In genomic region chr3:7607669-7608068, GRCh38 we compare ENCODE assay signal across 28 cellular contexts.
"Had no signal": no experiment of that assay in that cellular context is flagged by ENCODE, and none has a peak within 500 bp of the region (broad histone marks: within the 10 kb centered on the region; RNA-seq: fewer than 3 reads in every experiment).

No MANE protein-coding gene starts in this region.

- ATAC-seq: activated CD4-positive, CD25-positive, alpha-beta regulatory T cell treated with anti-CD3 and anti-CD28 coated beads, Interleukin-2, amount 50 U/mL, for 24 hours; activated CD8-positive, alpha-beta memory T cell treated with anti-CD3 and anti-CD28 coated beads, Interleukin-2, amount 10 ng/mL, durations not matched to agents 7 days and 5 days; activated CD8-positive, alpha-beta T cell treated with anti-CD3 and anti-CD28 coated beads for 36 hours; effector memory CD8-positive, alpha-beta T cell; esophagus mucosa; left lung; naive thymus-derived CD8-positive, alpha-beta T cell; stimulated activated naive B cell treated with anti-CD40 and anti-IgM and Interleukin-4, amounts not matched to agents 10 μg/mL and 1 μg/mL and 100 μg/mL, for 72 hours had no signal

- H3K4me2 ChIP-seq: hepatocyte, neural progenitor cell, smooth muscle cell had no signal

- H3K36me3 ChIP-seq: colonic mucosa, left lung, neural progenitor cell, sigmoid colon, vagina had no signal

- H3K27ac ChIP-seq: colonic mucosa, dorsolateral prefrontal cortex, hepatocyte, left lung, neural progenitor cell, sigmoid colon, testis, vagina, VCaP had no signal

- H3K79me2 ChIP-seq: hepatocyte had no signal

- DNase-seq: activated CD4-positive, alpha-beta T cell treated with anti-CD3 and anti-CD28 coated beads, Interleukin-2, amount 10 ng/mL, durations not matched to agents 7 days and 5 days; activated CD8-positive, alpha-beta memory T cell treated with anti-CD3 and anti-CD28 coated beads, Interleukin-2, amount 10 ng/mL, durations not matched to agents 7 days and 5 days; activated CD8-positive, alpha-beta T cell treated with anti-CD3 and anti-CD28 coated beads for 36 hours; activated effector memory CD4-positive, alpha-beta T cell treated with anti-CD3 and anti-CD28 coated beads, Interleukin-2, amount 50 U/mL, for 16 hours; activated naive CD4-positive, alpha-beta T cell treated with anti-CD3 and anti-CD28 coated beads, Interleukin-2, amount 10 ng/mL, durations not matched to agents 7 days and 5 days; activated T-cell treated with anti-CD3 and anti-CD28 coated beads for 4 hours; amygdala; colonic mucosa; dorsolateral prefrontal cortex; effector memory CD8-positive, alpha-beta T cell; glutamatergic neuron; immature natural killer cell; left lung; naive thymus-derived CD8-positive, alpha-beta T cell; posterior cingulate gyrus; sigmoid colon; stimulated activated CD4-positive, alpha-beta T cell treated with anti-CD3 and anti-CD28 coated beads, Interleukin-15, amount 100 ng/mL, for 24 hours; stimulated activated naive B cell treated with anti-CD40 and anti-IgM and Interleukin-4, amounts not matched to agents 10 μg/mL and 1 μg/mL and 100 μg/mL, for 72 hours; testis; trophoblast cell had no signal

- H3K4me3 Mint-ChIP-seq: activated CD4-positive, alpha-beta T cell treated with anti-CD3 and anti-CD28 coated beads, Interleukin-2, amount 10 ng/mL, durations not matched to agents 7 days and 5 days; activated CD8-positive, alpha-beta memory T cell treated with anti-CD3 and anti-CD28 coated beads, Interleukin-2, amount 10 ng/mL, durations not matched to agents 7 days and 5 days; activated CD8-positive, alpha-beta T cell treated with anti-CD3 and anti-CD28 coated beads for 36 hours; activated naive CD4-positive, alpha-beta T cell treated with anti-CD3 and anti-CD28 coated beads, Interleukin-2, amount 10 ng/mL, durations not matched to agents 7 days and 5 days; effector memory CD8-positive, alpha-beta T cell; immature natural killer cell; naive thymus-derived CD8-positive, alpha-beta T cell; neural progenitor cell; stimulated activated naive B cell treated with anti-CD40 and anti-IgM and Interleukin-4, amounts not matched to agents 10 μg/mL and 1 μg/mL and 100 μg/mL, for 72 hours had no signal

- H3K27me3 Mint-ChIP-seq: activated CD4-positive, alpha-beta T cell treated with anti-CD3 and anti-CD28 coated beads, Interleukin-2, amount 10 ng/mL, durations not matched to agents 7 days and 5 days; activated CD8-positive, alpha-beta memory T cell treated with anti-CD3 and anti-CD28 coated beads, Interleukin-2, amount 10 ng/mL, durations not matched to agents 7 days and 5 days; activated CD8-positive, alpha-beta T cell treated with anti-CD3 and anti-CD28 coated beads for 36 hours; activated naive CD4-positive, alpha-beta T cell treated with anti-CD3 and anti-CD28 coated beads, Interleukin-2, amount 10 ng/mL, durations not matched to agents 7 days and 5 days; effector memory CD8-positive, alpha-beta T cell; stimulated activated naive B cell treated with anti-CD40 and anti-IgM and Interleukin-4, amounts not matched to agents 10 μg/mL and 1 μg/mL and 100 μg/mL, for 72 hours had no signal

- H3K9me3 Mint-ChIP-seq: activated CD4-positive, alpha-beta T cell treated with anti-CD3 and anti-CD28 coated beads, Interleukin-2, amount 10 ng/mL, durations not matched to agents 7 days and 5 days; activated CD8-positive, alpha-beta T cell treated with anti-CD3 and anti-CD28 coated beads for 36 hours; activated naive CD4-positive, alpha-beta T cell treated with anti-CD3 and anti-CD28 coated beads, Interleukin-2, amount 10 ng/mL, durations not matched to agents 7 days and 5 days; immature natural killer cell; neural progenitor cell had no signal

- H3K4me1 Mint-ChIP-seq: activated CD4-positive, alpha-beta T cell treated with anti-CD3 and anti-CD28 coated beads, Interleukin-2, amount 10 ng/mL, durations not matched to agents 7 days and 5 days; activated CD8-positive, alpha-beta memory T cell treated with anti-CD3 and anti-CD28 coated beads, Interleukin-2, amount 10 ng/mL, durations not matched to agents 7 days and 5 days; activated naive CD4-positive, alpha-beta T cell treated with anti-CD3 and anti-CD28 coated beads, Interleukin-2, amount 10 ng/mL, durations not matched to agents 7 days and 5 days; naive thymus-derived CD8-positive, alpha-beta T cell; neural progenitor cell; stimulated activated naive B cell treated with anti-CD40 and anti-IgM and Interleukin-4, amounts not matched to agents 10 μg/mL and 1 μg/mL and 100 μg/mL, for 72 hours had no signal

- H3K4me1 ChIP-seq: colonic mucosa, left lung, neural progenitor cell, sigmoid colon, testis, vagina had no signal

- H3K27ac Mint-ChIP-seq: activated CD4-positive, alpha-beta T cell treated with anti-CD3 and anti-CD28 coated beads, Interleukin-2, amount 10 ng/mL, durations not matched to agents 7 days and 5 days; activated CD8-positive, alpha-beta memory T cell treated with anti-CD3 and anti-CD28 coated beads, Interleukin-2, amount 10 ng/mL, durations not matched to agents 7 days and 5 days; activated CD8-positive, alpha-beta T cell treated with anti-CD3 and anti-CD28 coated beads for 36 hours; activated naive CD4-positive, alpha-beta T cell treated with anti-CD3 and anti-CD28 coated beads, Interleukin-2, amount 10 ng/mL, durations not matched to agents 7 days and 5 days; effector memory CD8-positive, alpha-beta T cell; immature natural killer cell; naive thymus-derived CD8-positive, alpha-beta T cell; neural progenitor cell; stimulated activated naive B cell treated with anti-CD40 and anti-IgM and Interleukin-4, amounts not matched to agents 10 μg/mL and 1 μg/mL and 100 μg/mL, for 72 hours had no signal

- H2AFZ ChIP-seq: hepatocyte, neural progenitor cell had no signal

- H3K9me3 ChIP-seq: colonic mucosa, left lung, sigmoid colon, testis, vagina had no signal

- H3K27me3 ChIP-seq: colonic mucosa, dorsolateral prefrontal cortex, hepatocyte, left lung, neural progenitor cell, sigmoid colon, testis, vagina had no signal

- H3K9ac ChIP-seq: neural progenitor cell had no signal

- H3K36me3 Mint-ChIP-seq: activated CD8-positive, alpha-beta memory T cell treated with anti-CD3 and anti-CD28 coated beads, Interleukin-2, amount 10 ng/mL, durations not matched to agents 7 days and 5 days; activated naive CD4-positive, alpha-beta T cell treated with anti-CD3 and anti-CD28 coated beads, Interleukin-2, amount 10 ng/mL, durations not matched to agents 7 days and 5 days; naive thymus-derived CD8-positive, alpha-beta T cell; neural progenitor cell; stimulated activated naive B cell treated with anti-CD40 and anti-IgM and Interleukin-4, amounts not matched to agents 10 μg/mL and 1 μg/mL and 100 μg/mL, for 72 hours had no signal

- H3K4me3 ChIP-seq: colonic mucosa, dorsolateral prefrontal cortex, hepatocyte, left lung, lung, neural progenitor cell, sigmoid colon, smooth muscle cell, testis, vagina had no signal
